9 cellular contexts compared by ENCODE assay signal in the genomic region with DNA sequence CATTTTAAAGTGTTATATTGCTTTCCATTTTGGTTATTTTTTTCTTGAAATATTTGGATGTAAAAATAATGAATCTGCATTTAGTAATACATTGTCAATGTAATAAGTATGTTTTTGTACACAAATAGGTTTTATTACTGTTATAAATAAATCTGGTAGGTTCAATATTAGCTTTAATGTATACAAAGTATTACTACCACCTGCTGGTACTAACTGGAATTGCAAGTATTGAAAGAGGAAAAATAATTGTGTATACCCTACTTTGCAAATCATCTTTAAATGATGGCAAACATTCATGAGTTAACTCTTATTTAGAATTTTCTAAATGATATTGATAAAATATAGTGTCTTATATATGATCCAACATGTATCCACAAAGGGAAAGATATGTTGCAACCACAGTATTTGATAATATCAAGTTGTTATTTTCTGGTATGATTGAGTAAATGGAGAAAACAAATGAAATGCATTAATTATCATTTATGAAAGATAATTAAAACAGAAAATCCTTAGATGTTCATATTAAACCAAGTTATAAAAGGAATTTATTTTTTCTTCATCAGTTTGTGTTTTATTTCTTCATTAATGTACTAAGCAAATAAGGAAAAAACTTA. TPM values are rescaled to one million over a fixed set of nuclear protein-coding genes. Genes with fewer than 3 reads are reported as not detected.
DNase-seq lines count a peak whose midpoint lies in the region; ATAC-seq, FAIRE-seq and TF ChIP-seq lines count a peak whose summit lies in the region.
"Had no signal": no experiment of that assay in that cellular context is flagged by ENCODE, and none has a peak within 500 bp of the region (broad histone marks: within the 10 kb centered on the region; RNA-seq: fewer than 3 reads in every experiment).

No MANE protein-coding gene starts in this region.

- peaks cover 84% of the 10 kb centered on the region for H3K9me3 ChIP-seq in neural progenitor cell (ENCODE audit: low read depth)

- no peaks in the 10 kb centered on the region for H3K4me1 ChIP-seq in neural progenitor cell

- no peak for ATAC-seq in HG02610 (IDR thresholded peaks at IDR 0.05; ENCODE audit: unreplicated experiment)

- no peaks in the 10 kb centered on the region for H4K20me1 ChIP-seq in neural progenitor cell (ENCODE audit: low read depth)

- no peak overlapping the region for H3K4me3 Mint-ChIP-seq in neural progenitor cell

- H3F3A ChIP-seq in neural progenitor cell (ENCODE audit: low read depth): no peaks in the 10 kb centered on the region

- no peak overlapping the region for H3K4me2 ChIP-seq in neural progenitor cell

- no peak overlapping the region for H3K27ac ChIP-seq in neural progenitor cell

- no peak for TF ChIP-seq POLR2A in H54 (IDR thresholded peaks at IDR 0.05; ENCODE audit: low read depth, low read length)

- peak; percentile 12 for DNase-seq in GM12864 (ENCODE audit: low read depth)
- DNase-seq in LNCaP clone FGC (ENCODE audit: low read depth): no peak
- peak; percentile 2 for DNase-seq in bronchial epithelial cell (ENCODE audit: low read depth)
- DNase-seq in neural progenitor cell (ENCODE audit: low spot score): no peak
- DNase-seq in H54 (ENCODE audit: insufficient read length, low spot score): no peak
- DNase-seq in NK-92 treated with Interleukin-12 subunit alpha and Interleukin-12 subunit beta, amount 100 ng/mL, for 24 hours (lab: John Stamatoyannopoulos, UW): no peak
- no peak for DNase-seq in NCI-H1436 treated with DMSO at 0.1 percent for 48 hours (lab: John Stamatoyannopoulos, UW)

- H2AFZ ChIP-seq in neural progenitor cell (replicated peaks): no peak overlapping the region

- H3K79me2 ChIP-seq in neural progenitor cell (ENCODE audit: low read depth): no peaks in the 10 kb centered on the region

- TF ChIP-seq CTCF in GM12864 (IDR thresholded peaks at IDR 0.05; ENCODE audit: low read depth, low read length, missing control alignments) (peak; percentile 62), LNCaP clone FGC (IDR thresholded peaks at IDR 0.05; ENCODE audit: control insufficient read depth, extremely low read depth, insufficient read depth) (peak; percentile 80), bronchial epithelial cell (IDR thresholded peaks at IDR 0.05; ENCODE audit: insufficient read depth, low read length, severe bottlenecking) (peak; percentile 10), neural progenitor cell (IDR thresholded peaks at IDR 0.05) (peak; percentile 75)

- no peaks in the 10 kb centered on the region for H3K27me3 ChIP-seq in bronchial epithelial cell (ENCODE audit: control insufficient read depth, insufficient read depth, low read length)
- no peaks in the 10 kb centered on the region for H3K27me3 ChIP-seq in neural progenitor cell

- peaks cover 32% of the 10 kb centered on the region for H3K9me3 Mint-ChIP-seq in neural progenitor cell

- no peaks in the 10 kb centered on the region for H3K4me1 Mint-ChIP-seq in neural progenitor cell

- H3K27ac Mint-ChIP-seq in neural progenitor cell: no peak overlapping the region

- FAIRE-seq in bronchial epithelial cell (lab: Jason Lieb, UNC): no peak
- FAIRE-seq in H54 (lab: Jason Lieb, UNC): no peak

- H3K27me3 Mint-ChIP-seq in neural progenitor cell (ENCODE audit: insufficient read depth, low read depth): no peaks in the 10 kb centered on the region

- H3K4me3 ChIP-seq in GM12864 (ENCODE audit: low read depth, low read length) (no peak overlapping the region), LNCaP clone FGC (ENCODE audit: low read depth, low read length) (no peak overlapping the region), bronchial epithelial cell (ENCODE audit: low read depth, low read length) (no peak overlapping the region), neural progenitor cell (no peak overlapping the region)

- H3K36me3 ChIP-seq in bronchial epithelial cell (ENCODE audit: control insufficient read depth, insufficient read depth, low read length): no peaks in the 10 kb centered on the region
- H3K36me3 ChIP-seq in neural progenitor cell: peaks cover 6% of the 10 kb centered on the region

- H3K9ac ChIP-seq in neural progenitor cell: no peak overlapping the region

- no peaks in the 10 kb centered on the region for H3K36me3 Mint-ChIP-seq in neural progenitor cell

RNA-seq across cellular contexts. Expression of a gene that starts 3.2 kb away (rescaled TPM):
- total RNA-seq in bronchial epithelial cell: not detected in 2 replicates
- total RNA-seq in neural progenitor cell (ENCODE audit: low replicate concordance): not detected in 2 replicates

RNA-seq across cellular contexts. Expression of a gene that starts 42.3 kb away (rescaled TPM):
- total RNA-seq in bronchial epithelial cell (not detected in 2 replicates), neural progenitor cell (ENCODE audit: low replicate concordance) (not detected in 2 replicates)
- total RNA-seq: mononuclear cell had no signal

RNA-seq across cellular contexts. Expression of a gene that starts 52.6 kb away (rescaled TPM):
- not detected in 2 replicates for total RNA-seq in bronchial epithelial cell
- total RNA-seq in neural progenitor cell (ENCODE audit: low replicate concordance): not detected in 2 replicates

Comparison
In these comparisons a context has a peak if more than half of its experiments do, and no peak if none do; other contexts are left out.
1. DNase-seq: peak in GM12864 (single experiment) and bronchial epithelial cell (single experiment); none in LNCaP clone FGC (single experiment), neural progenitor cell (single experiment), H54 (single experiment), NK-92 treated with Interleukin-12 subunit alpha and Interleukin-12 subunit beta, amount 100 ng/mL, for 24 hours (single experiment) and NCI-H1436 treated with DMSO at 0.1 percent for 48 hours (single experiment).
2. CTCF ChIP-seq: peak in every context shown above with its lines; median percentile 80 in LNCaP clone FGC; 75 in neural progenitor cell; 62 in GM12864; 10 in bronchial epithelial cell.